ENCODE assay signal across 20 cellular contexts in genomic region chr7:78178319-78178718, GRCh38.
A peak's percentile ranks its signal among the peaks of the same experiment; 100 is the strongest.
DNase-seq lines count a peak whose midpoint lies in the region; TF ChIP-seq lines count a peak whose summit lies in the region.
"Had no signal": no experiment of that assay in that cellular context is flagged by ENCODE, and none has a peak within 500 bp of the region (broad histone marks: within the 10 kb centered on the region; RNA-seq: fewer than 3 reads in every experiment).

No MANE protein-coding gene starts in this region.

- no peak overlapping the region for H3K4me3 ChIP-seq in cardiac fibroblast (replicated peaks in 1 of 2; ENCODE audit: low read depth in 2 of 2, low read length in 2 of 2)
- no peak overlapping the region for H3K4me3 ChIP-seq in ascending aorta
- H3K4me3 ChIP-seq: BLaER1, SJSA1, skin epidermis, stomach had no signal

- H3K27ac ChIP-seq in ascending aorta: no peak overlapping the region
- H3K27ac ChIP-seq: 22Rv1, BLaER1, KMS-11, SJSA1, skin epidermis, stomach had no signal

- no peaks in the 10 kb centered on the region for H3K27me3 ChIP-seq in ascending aorta
- H3K27me3 ChIP-seq: BLaER1, SJSA1 had no signal

- H3K9me3 ChIP-seq in ascending aorta: no peaks in the 10 kb centered on the region
- H3K9me3 ChIP-seq: BLaER1, SJSA1, stomach had no signal

- H3K36me3 ChIP-seq in ascending aorta: no peaks in the 10 kb centered on the region
- H3K36me3 ChIP-seq: BLaER1, SJSA1, stomach had no signal

- TF ChIP-seq CTCF in cardiac fibroblast (IDR thresholded peaks at IDR 0.05; ENCODE audit: low read depth, low read length) (no peak), ascending aorta (IDR thresholded peaks at IDR 0.05) (no peak)

- peaks cover 8 to 10% of the 10 kb centered on the region in 2 donors for H3K4me1 ChIP-seq in ascending aorta
- H3K4me1 ChIP-seq: BLaER1, SJSA1 had no signal

- intact Hi-C loops in ascending aorta (cut with DNase I): no loop called here

- peak; percentile 36 for DNase-seq in DMS53 (lab: John Stamatoyannopoulos, UW)
- no peak for DNase-seq in DMS53 treated with DMSO at 0.1 percent for 48 hours (lab: John Stamatoyannopoulos, UW; ENCODE audit: unreplicated experiment)
- peak; percentile 61 for DNase-seq in NCI-H1694 treated with DMSO at 0.1 percent for 48 hours (lab: John Stamatoyannopoulos, UW)
- peak; percentile 6 to 27 for DNase-seq in cardiac fibroblast (ENCODE audit: low read depth in 2 of 2)
- peak; percentile 39 for DNase-seq in renal cortical epithelial cell (ENCODE audit: low read depth)
- DNase-seq in epidermal melanocyte (ENCODE audit: insufficient read length, low spot score): no peak
- DNase-seq in NCI-H2196 treated with DMSO at 0.1 percent for 48 hours (lab: John Stamatoyannopoulos, UW; ENCODE audit: unreplicated experiment): no peak
- no peak for DNase-seq in ascending aorta (ENCODE audit: low spot score in 2 of 2)
- DNase-seq: activated CD8-positive, alpha-beta T cell treated with anti-CD3 and anti-CD28 coated beads for 36 hours; activated T-cell treated with anti-CD3 and anti-CD28 coated beads, Interleukin-2, amount 50 U/mL, for 48 hours; dermis blood vessel endothelial cell; glutamatergic neuron; midbrain; NCI-H1105; stomach had no signal

Comparison
In these comparisons a context has a peak if more than half of its experiments do, and no peak if none do; other contexts are left out.
1. DNase-seq: peak in DMS53 (single experiment), NCI-H1694 treated with DMSO at 0.1 percent for 48 hours (single experiment), cardiac fibroblast (2 of 2) and renal cortical epithelial cell (single experiment); none in DMS53 treated with DMSO at 0.1 percent for 48 hours (single experiment), epidermal melanocyte (single experiment), NCI-H2196 treated with DMSO at 0.1 percent for 48 hours (single experiment) and ascending aorta (0 of 2).